Comparison of ENCODE assay signal across 21 cellular contexts in the genomic region with DNA sequence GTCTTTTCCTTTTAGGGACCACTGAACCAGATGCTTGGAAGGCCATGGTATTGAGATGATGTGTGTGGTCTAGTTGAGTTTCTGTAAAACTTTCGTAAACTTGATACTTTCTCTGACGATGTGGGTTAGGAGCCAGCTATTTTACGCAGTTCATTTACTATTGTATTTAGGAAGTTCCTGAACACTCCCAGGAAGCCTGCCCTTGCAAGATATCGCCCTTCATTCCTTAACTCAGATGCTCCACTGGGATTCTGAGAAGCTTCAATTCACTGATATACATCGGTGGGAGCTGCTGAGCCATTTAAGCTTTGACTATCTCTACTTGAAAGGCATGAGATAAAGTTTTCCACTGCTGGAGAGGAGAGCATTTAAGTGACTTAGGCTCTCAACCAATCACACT.
"Had no signal": no experiment of that assay in that cellular context is flagged by ENCODE, and none has a peak within 500 bp of the region (broad histone marks: within the 10 kb centered on the region; RNA-seq: fewer than 3 reads in every experiment).

No MANE protein-coding gene starts in this region.

- H3K27ac ChIP-seq: KMS-11, Peyer's patch, SJCRH30, SK-N-MC had no signal

- ATAC-seq: PC-3 had no signal

- H3K36me3 ChIP-seq: Peyer's patch, SJCRH30 had no signal

- H3K9me3 ChIP-seq: Peyer's patch, SJCRH30 had no signal

- H3K4me1 ChIP-seq: Peyer's patch, SJCRH30 had no signal

- DNase-seq: MM.1S, MV-4-11, NCI-H1092, NCI-H1105, NCI-H1417 treated with DMSO at 0.1 percent for 48 hours, NCI-H1436 treated with DMSO at 0.1 percent for 48 hours, NCI-H187 treated with DMSO at 0.1 percent for 48 hours, NCI-H2171 treated with DMSO at 0.1 percent for 48 hours, NCI-H2227 treated with DMSO at 0.1 percent for 48 hours, NCI-H345, NCI-H446, NCI-H510A treated with DMSO at 0.1 percent for 48 hours, NCI-H524 treated with DMSO at 0.1 percent for 48 hours, NCI-H526 treated with DMSO at 0.1 percent for 48 hours, OCI-M1, Peyer's patch, SIG-M5 had no signal

- H3K4me3 ChIP-seq: Peyer's patch, SJCRH30, SK-N-MC had no signal

- H3K27me3 ChIP-seq: Peyer's patch, SJCRH30 had no signal
